Comparison of ENCODE assay signal across 14 cellular contexts in genomic region chr12:34291426-34291901, GRCh38.
"Had no signal": no experiment of that assay in that cellular context is flagged by ENCODE, and none has a peak within 500 bp of the region (broad histone marks: within the 10 kb centered on the region; RNA-seq: fewer than 3 reads in every experiment).

No MANE protein-coding gene starts in this region.

- H3K27me3 ChIP-seq: colonic mucosa, neutrophil, vagina had no signal

- H3K4me3 Mint-ChIP-seq: stimulated activated naive CD8-positive, alpha-beta T cell treated with anti-CD3 and anti-CD28 coated beads, Interleukin-15, Interleukin-2, amounts not matched to agents 100 ng/mL and 50 ng/mL, for 24 hours had no signal

- H3K27ac Mint-ChIP-seq: stimulated activated naive CD8-positive, alpha-beta T cell treated with anti-CD3 and anti-CD28 coated beads, Interleukin-15, Interleukin-2, amounts not matched to agents 100 ng/mL and 50 ng/mL, for 24 hours had no signal

- H3K27me3 Mint-ChIP-seq: stimulated activated naive CD8-positive, alpha-beta T cell treated with anti-CD3 and anti-CD28 coated beads, Interleukin-15, Interleukin-2, amounts not matched to agents 100 ng/mL and 50 ng/mL, for 24 hours had no signal

- H3K36me3 ChIP-seq: colonic mucosa, neutrophil, prostate gland, thoracic aorta, vagina had no signal

- DNase-seq: activated CD4-positive, alpha-beta T cell treated with anti-CD3 and anti-CD28 coated beads for 48 hours; activated gamma-delta T cell treated with Interleukin-2 at 50 U/mL for 16 hours; caudate nucleus; colonic mucosa; effector CD8-positive, alpha-beta T cell; foreskin melanocyte; stimulated activated CD4-positive, alpha-beta T cell treated with anti-CD3 and anti-CD28 coated beads, Interleukin-4, amount 100 ng/mL, for 24 hours; T-helper 9 cell had no signal

- H3K4me1 ChIP-seq: colonic mucosa, prostate gland, vagina had no signal

- H3K9me3 ChIP-seq: colonic mucosa, prostate gland, thoracic aorta, vagina had no signal

- H3K27ac ChIP-seq: colonic mucosa, neutrophil, prostate gland, thoracic aorta, vagina, VCaP had no signal

- H3K4me3 ChIP-seq: colonic mucosa, prostate gland, thoracic aorta, vagina had no signal
